Comparison of ENCODE assay signal across 10 cellular contexts in genomic region chr2:62303818-62304217, GRCh38.
DNase-seq lines count a peak whose midpoint lies in the region; ATAC-seq and TF ChIP-seq lines count a peak whose summit lies in the region.
"Had no signal": no experiment of that assay in that cellular context is flagged by ENCODE, and none has a peak within 500 bp of the region (broad histone marks: within the 10 kb centered on the region; RNA-seq: fewer than 3 reads in every experiment).

No MANE protein-coding gene starts in this region.

- peaks cover 0 to 3% of the 10 kb centered on the region in 2 donors for H3K9me3 Mint-ChIP-seq in activated T-cell treated with anti-CD3 and anti-CD28 coated beads, Interleukin-2, amount 50 U/mL, for 72 hours
- H3K9me3 Mint-ChIP-seq in activated naive CD8-positive, alpha-beta T cell treated with anti-CD3 and anti-CD28 coated beads for 36 hours, result peaks cover 4% of the 10 kb centered on the region
- H3K9me3 Mint-ChIP-seq in stimulated activated naive CD8-positive, alpha-beta T cell treated with anti-CD3 and anti-CD28 coated beads, Interleukin-15, Interleukin-2, amounts not matched to agents 100 ng/mL and 50 ng/mL, for 24 hours, result no peaks in the 10 kb centered on the region

- no peak overlapping the region for H3K4me3 ChIP-seq in HL-60 (replicated peaks; ENCODE audit: insufficient read depth, low read length)

- no peak for DNase-seq in activated T-cell treated with anti-CD3 and anti-CD28 coated beads, Interleukin-2, amount 50 U/mL, for 72 hours
- DNase-seq in activated T-cell treated with anti-CD3 and anti-CD28 coated beads for 4 hours (no peak), HL-60 (ENCODE audit: low read depth in 1 of 2, low spot score in 1 of 2) (peak; percentile 68 to 69), NCI-H1417 (lab: John Stamatoyannopoulos, UW) (no peak), DMS153 treated with DMSO at 0.1 percent for 48 hours (lab: John Stamatoyannopoulos, UW; ENCODE audit: unreplicated experiment) (no peak)
- no peak for DNase-seq in activated naive CD8-positive, alpha-beta T cell treated with anti-CD3 and anti-CD28 coated beads for 36 hours
- DNase-seq: NCI-H2171 treated with DMSO at 0.1 percent for 48 hours had no signal

- H3K27me3 Mint-ChIP-seq in activated T-cell treated with anti-CD3 and anti-CD28 coated beads, Interleukin-2, amount 50 U/mL, for 72 hours (ENCODE audit: low read depth), result no peaks in the 10 kb centered on the region
- H3K27me3 Mint-ChIP-seq in activated naive CD8-positive, alpha-beta T cell treated with anti-CD3 and anti-CD28 coated beads for 36 hours, result peaks cover 3% of the 10 kb centered on the region
- H3K27me3 Mint-ChIP-seq in stimulated activated naive CD8-positive, alpha-beta T cell treated with anti-CD3 and anti-CD28 coated beads, Interleukin-15, Interleukin-2, amounts not matched to agents 100 ng/mL and 50 ng/mL, for 24 hours, result peaks cover 4% of the 10 kb centered on the region
- H3K27me3 Mint-ChIP-seq: type B pancreatic cell had no signal

- peak overlapping the region; percentile 78 to 79 for H3K4me3 Mint-ChIP-seq in activated T-cell treated with anti-CD3 and anti-CD28 coated beads, Interleukin-2, amount 50 U/mL, for 72 hours
- H3K4me3 Mint-ChIP-seq in activated naive CD8-positive, alpha-beta T cell treated with anti-CD3 and anti-CD28 coated beads for 36 hours, result peak overlapping the region; percentile 67
- peak overlapping the region; percentile 68 for H3K4me3 Mint-ChIP-seq in stimulated activated naive CD8-positive, alpha-beta T cell treated with anti-CD3 and anti-CD28 coated beads, Interleukin-15, Interleukin-2, amounts not matched to agents 100 ng/mL and 50 ng/mL, for 24 hours

- TF ChIP-seq CTCF in HL-60 (IDR thresholded peaks at IDR 0.05; ENCODE audit: insufficient read depth, low read length), result no peak

- peak overlapping the region; percentile 47 for H3K27ac Mint-ChIP-seq in activated T-cell treated with anti-CD3 and anti-CD28 coated beads, Interleukin-2, amount 50 U/mL, for 72 hours
- peak overlapping the region; percentile 100 for H3K27ac Mint-ChIP-seq in activated naive CD8-positive, alpha-beta T cell treated with anti-CD3 and anti-CD28 coated beads for 36 hours
- H3K27ac Mint-ChIP-seq in stimulated activated naive CD8-positive, alpha-beta T cell treated with anti-CD3 and anti-CD28 coated beads, Interleukin-15, Interleukin-2, amounts not matched to agents 100 ng/mL and 50 ng/mL, for 24 hours, result peak overlapping the region; percentile 98
- H3K27ac Mint-ChIP-seq: type B pancreatic cell had no signal

- peak overlapping the region; percentile 93 for H3K27ac ChIP-seq in HL-60 (replicated peaks)

- ATAC-seq in activated T-cell treated with anti-CD3 and anti-CD28 coated beads, Interleukin-2, amount 50 U/mL, for 72 hours (replicated peaks in 1 of 2), result no peak
- no peak for ATAC-seq in HG03045 (IDR thresholded peaks at IDR 0.05; ENCODE audit: unreplicated experiment)

- peaks cover 0 to 8% of the 10 kb centered on the region in 2 donors for H3K36me3 Mint-ChIP-seq in activated T-cell treated with anti-CD3 and anti-CD28 coated beads, Interleukin-2, amount 50 U/mL, for 72 hours (ENCODE audit: insufficient read depth in 2 of 2)
- H3K36me3 Mint-ChIP-seq in activated naive CD8-positive, alpha-beta T cell treated with anti-CD3 and anti-CD28 coated beads for 36 hours, result peaks cover 14% of the 10 kb centered on the region
- peaks cover 3% of the 10 kb centered on the region for H3K36me3 Mint-ChIP-seq in stimulated activated naive CD8-positive, alpha-beta T cell treated with anti-CD3 and anti-CD28 coated beads, Interleukin-15, Interleukin-2, amounts not matched to agents 100 ng/mL and 50 ng/mL, for 24 hours (ENCODE audit: low read depth)
- H3K36me3 Mint-ChIP-seq: type B pancreatic cell had no signal

- no peaks in the 10 kb centered on the region for H3K27me3 ChIP-seq in HL-60 (ENCODE audit: insufficient read depth, poor library complexity, severe bottlenecking)

- H3K4me1 Mint-ChIP-seq in activated T-cell treated with anti-CD3 and anti-CD28 coated beads, Interleukin-2, amount 50 U/mL, for 72 hours (ENCODE audit: low read depth), result peaks cover 81% of the 10 kb centered on the region
- peaks cover 79% of the 10 kb centered on the region for H3K4me1 Mint-ChIP-seq in activated naive CD8-positive, alpha-beta T cell treated with anti-CD3 and anti-CD28 coated beads for 36 hours
- H3K4me1 Mint-ChIP-seq in stimulated activated naive CD8-positive, alpha-beta T cell treated with anti-CD3 and anti-CD28 coated beads, Interleukin-15, Interleukin-2, amounts not matched to agents 100 ng/mL and 50 ng/mL, for 24 hours (ENCODE audit: low read depth), result peaks cover 85% of the 10 kb centered on the region

Comparison
In these comparisons a context has a peak if more than half of its experiments do, and no peak if none do; other contexts are left out.
1. DNase-seq: peak in HL-60 (2 of 2); none in activated T-cell treated with anti-CD3 and anti-CD28 coated beads, Interleukin-2, amount 50 U/mL, for 72 hours (0 of 2), activated T-cell treated with anti-CD3 and anti-CD28 coated beads for 4 hours (single experiment), activated naive CD8-positive, alpha-beta T cell treated with anti-CD3 and anti-CD28 coated beads for 36 hours (single experiment), NCI-H1417 (0 of 3) and DMS153 treated with DMSO at 0.1 percent for 48 hours (single experiment).
2. H3K27ac Mint-ChIP-seq: peak in every context shown above with its lines; median percentile 100 in activated naive CD8-positive, alpha-beta T cell treated with anti-CD3 and anti-CD28 coated beads for 36 hours; 98 in stimulated activated naive CD8-positive, alpha-beta T cell treated with anti-CD3 and anti-CD28 coated beads, Interleukin-15, Interleukin-2, amounts not matched to agents 100 ng/mL and 50 ng/mL, for 24 hours; 47 in activated T-cell treated with anti-CD3 and anti-CD28 coated beads, Interleukin-2, amount 50 U/mL, for 72 hours.
3. Peak in every context shown above with its lines, with median percentiles within 50 percentile points of each other: H3K4me3 Mint-ChIP-seq.